ENCODE assay signal across 1 cellular context in the genomic region with DNA sequence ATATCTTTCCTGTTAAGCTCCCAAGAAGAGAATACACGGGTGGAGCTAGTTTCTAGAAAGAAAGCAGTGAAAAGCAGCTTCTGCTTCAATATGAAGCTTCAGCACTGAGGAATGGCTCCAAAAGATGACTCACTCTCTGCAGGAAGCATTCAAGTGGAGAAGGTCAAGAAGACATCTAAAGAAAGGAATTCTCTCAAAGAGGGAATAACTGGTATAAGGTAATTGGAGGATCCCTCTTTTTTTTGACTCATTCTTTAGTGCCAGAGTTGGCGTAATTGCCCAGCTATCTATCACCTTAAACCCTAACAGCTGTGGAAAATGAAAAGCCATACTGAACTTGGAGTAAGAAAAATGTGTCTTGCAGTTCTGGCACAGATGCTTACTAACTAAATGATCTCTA.
TF ChIP-seq lines count a peak whose summit lies in the region.

No MANE protein-coding gene starts in this region.

TF ChIP-seq in HEK293, 187 proteins besides CTCF, POLR2A, EP300 and RAD21 (continued from another document):
- 0 out of 2 replicates have a peak, but pooled peaks have one; percentile 15 for TF ChIP-seq REST (tag by site-specific recombination; IDR thresholded peaks at IDR 0.05)
- peak; percentile 34; the same call in 1 of the 2 replicates for TF ChIP-seq SP7 (tag by site-specific recombination; IDR thresholded peaks at IDR 0.05)
- TF ChIP-seq HIC1 (tag by site-specific recombination; IDR thresholded peaks at IDR 0.05): 0 out of 2 replicates have a peak, but pooled peaks have one; percentile 49
TF ChIP-seq in HEK293: peak in this region for 9.
